In genomic region chr19:13833330-13834265, GRCh38 we compare ENCODE assay signal across 8 cellular contexts. TPM values are rescaled to one million over a fixed set of nuclear protein-coding genes. Genes with fewer than 3 reads are reported as not detected.
DNase-seq lines count a peak whose midpoint lies in the region; ATAC-seq and TF ChIP-seq lines count a peak whose summit lies in the region.

No MANE protein-coding gene starts in this region.

- CTCF ChIA-PET in A673 (lab: Charles Lee) = no interaction called here

- peak; percentile 47; the same call in 1 of the 2 replicates for TF ChIP-seq CTCF in A673 (conservative IDR thresholded peaks at IDR 0.05; ENCODE audit: low read depth, low read length)
- TF ChIP-seq CTCF in right lobe of liver (IDR thresholded peaks at IDR 0.05) = peak; percentile 33 to 36 (median 35)

- H3K9me3 ChIP-seq in A673 (ENCODE audit: low read depth, low read length, poor library complexity, severe bottlenecking) (no peaks in the 10 kb centered on the region), right lobe of liver (no peaks in the 10 kb centered on the region)

- POLR2A ChIA-PET in A673 (lab: Charles Lee; ENCODE audit: low non-redundant PET) = interaction anchor here (1.0 kb wide), 1 partner anchor 38 kb away, joined by 3 read pairs; the partner anchor contains the start of gene ZSWIM4

- H3K4me3 ChIP-seq in A673 (ENCODE audit: low read depth, low read length, poor library complexity, severe bottlenecking) (peak overlapping the region; percentile 32), right lobe of liver (peak overlapping the region in 2 of 3 donors; percentile 18 to 41)

- ATAC-seq in GM18858 (IDR thresholded peaks at IDR 0.05; ENCODE audit: unreplicated experiment) (peak; percentile 58), HG03097 (IDR thresholded peaks at IDR 0.05; ENCODE audit: low FRiP score, unreplicated experiment) (peak; percentile 62), right lobe of liver (peak; percentile 92 to 98 (median 95))

- BruUV-seq in A673 (replicated peaks; lab: Mats Ljungman, UMichigan) = no TSS peak

- no peak for TF ChIP-seq POLR2A in right lobe of liver (IDR thresholded peaks at IDR 0.05)

- H3K27ac ChIP-seq in A673 (ENCODE audit: low read depth, low read length, poor library complexity, severe bottlenecking) (no peak overlapping the region), right lobe of liver (peak overlapping the region in 2 of 3 donors; percentile 18 to 56)

- DNase-seq in A673 (ENCODE audit: low spot score) = peak; percentile 90
- DNase-seq in NCI-H460 (ENCODE audit: extremely low read depth, low read depth) = peak; percentile 81
- DNase-seq in activated CD4-positive, alpha-beta T cell treated with anti-CD3 and anti-CD28 coated beads, Interleukin-2, amount 50 U/mL, for 1 hour = peak; percentile 96
- DNase-seq in dermis blood vessel endothelial cell = peak; percentile 93
- peak; percentile 95 to 96 (median 96) for DNase-seq in right lobe of liver
- peak; percentile 93 to 95 for DNase-seq in stimulated activated CD4-positive, alpha-beta T cell treated with anti-CD3 and anti-CD28 coated beads, Interleukin-4, amount 100 ng/mL, for 48 hours (ENCODE audit: low read depth in 2 of 2)

- H3K27me3 ChIP-seq in A673 (replicated peaks; ENCODE audit: insufficient read depth, low read depth, low read length, poor library complexity) (no peaks in the 10 kb centered on the region), right lobe of liver (no peaks in the 10 kb centered on the region)

- H3K36me3 ChIP-seq in A673 (ENCODE audit: insufficient read depth, low read length, poor library complexity, severe bottlenecking) = peaks cover 20% of the 10 kb centered on the region
- no peaks in the 10 kb centered on the region for H3K36me3 ChIP-seq in right lobe of liver

- 15% methylated on average over 12 of the region's 59 CpGs for WGBS in right lobe of liver (ENCODE audit: insufficient coverage, low coverage, low lambda C conversion rate, missing lambda C conversion rate)

- H3K4me1 ChIP-seq in A673 (ENCODE audit: insufficient read depth, low read length, poor library complexity, severe bottlenecking) (peaks cover 32% of the 10 kb centered on the region), right lobe of liver (peaks cover 0 to 22% (median 0%) of the 10 kb centered on the region in 4 donors)

- intact Hi-C loops in A673 (cut with micrococcal nuclease; ENCODE audit: unreplicated experiment) = no loop called here
- intact Hi-C loops in right lobe of liver (cut with DNase I) = no loop called here

RNA-seq across cellular contexts. Expression of gene ZSWIM4, which starts 38.4 kb away (rescaled TPM):
- total RNA-seq in A673 (2021) = 9.8 and 13.7 TPM in 2 replicates
- total RNA-seq in NCI-H460 (2014; rRNA removed; shearing (Covaris generic)) = 2.1 and 2.8 TPM in 2 replicates
- polyA plus RNA-seq in NCI-H460 (2014; cell fraction: nucleus; rRNA removed) = 1.2 and 6.9 TPM in 2 replicates
- total RNA-seq in dermis blood vessel endothelial cell = 23.7 and 26.0 TPM in 2 replicates
- total RNA-seq in right lobe of liver = 1 to 10 TPM in 5 of 6 experiments, under 1 TPM in 1; 0.98 to 3.7 (median 1.7) TPM

RNA-seq across cellular contexts. Expression of gene NANOS3, which starts 43.3 kb away (rescaled TPM):
- total RNA-seq in A673 (2021) = 4.9 and 7.1 TPM in 2 replicates
- total RNA-seq in NCI-H460 (2014; rRNA removed; shearing (Covaris generic)) = not detected in 2 replicates
- not detected in 2 replicates for polyA plus RNA-seq in NCI-H460 (2014; cell fraction: nucleus; rRNA removed)
- not detected in 2 replicates for total RNA-seq in dermis blood vessel endothelial cell
- not detected for total RNA-seq in right lobe of liver

RNA-seq across cellular contexts. Expression of gene C19orf53, which starts 59.3 kb away (rescaled TPM):
- 137 and 140 TPM in 2 replicates for total RNA-seq in A673 (2021)
- total RNA-seq in NCI-H460 (2014; rRNA removed; shearing (Covaris generic)) = 87.5 and 121 TPM in 2 replicates
- polyA plus RNA-seq in NCI-H460 (2014; cell fraction: nucleus; rRNA removed) = 36.4 and 67.5 TPM in 2 replicates
- 34.0 and 59.1 TPM in 2 replicates for total RNA-seq in dermis blood vessel endothelial cell
- 100 to 1,000 TPM in 2 of 6 experiments, 10 to 100 TPM in 4; 30.6 to 227 (median 32.8) TPM for total RNA-seq in right lobe of liver
